Comparison of ENCODE assay signal across 20 cellular contexts in genomic region chr17:82832881-82833475, GRCh38. TPM values are rescaled to one million over a fixed set of nuclear protein-coding genes. Genes with fewer than 3 reads are reported as not detected.
"Had no signal": no experiment of that assay in that cellular context is flagged by ENCODE, and none has a peak within 500 bp of the region (broad histone marks: within the 10 kb centered on the region; RNA-seq: fewer than 3 reads in every experiment).

No MANE protein-coding gene starts in this region.

- H3K27ac Mint-ChIP-seq: activated naive CD4-positive, alpha-beta T cell treated with anti-CD3 and anti-CD28 coated beads, Interleukin-2, amount 50 U/mL, for 24 hours; activated T-helper 17 cell treated with anti-CD3 and anti-CD28 coated beads, Interleukin-2, amount 50 U/mL, for 72 hours; stimulated activated memory B cell treated with anti-CD40 and anti-IgM and Interleukin-4, amounts not matched to agents 10 μg/mL and 1 μg/mL and 100 μg/mL, for 72 hours; T-cell had no signal

- H3K4me1 Mint-ChIP-seq: activated naive CD4-positive, alpha-beta T cell treated with anti-CD3 and anti-CD28 coated beads, Interleukin-2, amount 50 U/mL, for 24 hours had no signal

- H3K36me3 ChIP-seq: transverse colon had no signal

- H3K27me3 ChIP-seq: transverse colon had no signal

- H3K4me3 ChIP-seq: mucosa of descending colon, SK-N-MC, transverse colon had no signal

- DNase-seq: activated CD8-positive, alpha-beta memory T cell treated with anti-CD3 and anti-CD28 coated beads, Interleukin-2, amount 50 U/mL, for 48 hours; activated CD8-positive, alpha-beta T cell treated with anti-CD3 and anti-CD28 coated beads, Interleukin-2, amount 10 ng/mL, durations not matched to agents 7 days and 5 days; central memory CD4-positive, alpha-beta T cell; cortex of kidney; effector CD8-positive, alpha-beta T cell; hypothalamus; mammary epithelial cell; small intestine; substantia nigra; T-cell; T1000; transverse colon had no signal

- ATAC-seq: activated CD8-positive, alpha-beta T cell treated with anti-CD3 and anti-CD28 coated beads, Interleukin-2, amount 10 ng/mL, durations not matched to agents 7 days and 5 days; activated T-helper 17 cell treated with anti-CD3 and anti-CD28 coated beads, Interleukin-2, amount 50 U/mL, for 72 hours; mucosa of descending colon; naive thymus-derived CD8-positive, alpha-beta T cell; stimulated activated memory B cell treated with anti-CD40 and anti-IgM and Interleukin-4, amounts not matched to agents 10 μg/mL and 1 μg/mL and 100 μg/mL, for 72 hours; T-cell had no signal

- H3K27me3 Mint-ChIP-seq: activated naive CD4-positive, alpha-beta T cell treated with anti-CD3 and anti-CD28 coated beads, Interleukin-2, amount 50 U/mL, for 24 hours; activated T-helper 17 cell treated with anti-CD3 and anti-CD28 coated beads, Interleukin-2, amount 50 U/mL, for 72 hours; naive thymus-derived CD8-positive, alpha-beta T cell; stimulated activated memory B cell treated with anti-CD40 and anti-IgM and Interleukin-4, amounts not matched to agents 10 μg/mL and 1 μg/mL and 100 μg/mL, for 72 hours; T-cell had no signal

- H3K4me3 Mint-ChIP-seq: activated CD8-positive, alpha-beta T cell treated with anti-CD3 and anti-CD28 coated beads, Interleukin-2, amount 10 ng/mL, durations not matched to agents 7 days and 5 days; activated naive CD4-positive, alpha-beta T cell treated with anti-CD3 and anti-CD28 coated beads, Interleukin-2, amount 50 U/mL, for 24 hours; activated T-helper 17 cell treated with anti-CD3 and anti-CD28 coated beads, Interleukin-2, amount 50 U/mL, for 72 hours; naive thymus-derived CD8-positive, alpha-beta T cell; stimulated activated memory B cell treated with anti-CD40 and anti-IgM and Interleukin-4, amounts not matched to agents 10 μg/mL and 1 μg/mL and 100 μg/mL, for 72 hours; T-cell had no signal

- H3K27ac ChIP-seq: SK-N-MC, transverse colon had no signal

- H3K9me3 ChIP-seq: mucosa of descending colon, transverse colon had no signal

- H3K9me3 Mint-ChIP-seq: activated naive CD4-positive, alpha-beta T cell treated with anti-CD3 and anti-CD28 coated beads, Interleukin-2, amount 50 U/mL, for 24 hours; activated T-helper 17 cell treated with anti-CD3 and anti-CD28 coated beads, Interleukin-2, amount 50 U/mL, for 72 hours; naive thymus-derived CD8-positive, alpha-beta T cell; stimulated activated memory B cell treated with anti-CD40 and anti-IgM and Interleukin-4, amounts not matched to agents 10 μg/mL and 1 μg/mL and 100 μg/mL, for 72 hours; T-cell had no signal

RNA-seq across cellular contexts. Expression of gene ZNF750, which starts 6.8 kb away (rescaled TPM):
- total RNA-seq: activated CD8-positive, alpha-beta T cell treated with anti-CD3 and anti-CD28 coated beads, Interleukin-2, amount 10 ng/mL, durations not matched to agents 7 days and 5 days; activated T-helper 17 cell treated with anti-CD3 and anti-CD28 coated beads, Interleukin-2, amount 50 U/mL, for 72 hours; mucosa of descending colon; naive thymus-derived CD8-positive, alpha-beta T cell; omental fat pad; renal cortical epithelial cell; T-cell; transverse colon had no signal
- polyA plus RNA-seq: naive thymus-derived CD8-positive, alpha-beta T cell had no signal
